ENCODE assay signal across 8 cellular contexts in genomic region chr1:110339040-110339426, GRCh38. TPM values are rescaled to one million over a fixed set of nuclear protein-coding genes. Genes with fewer than 3 reads are reported as not detected.
DNase-seq lines count a peak whose midpoint lies in the region; ATAC-seq, FAIRE-seq and TF ChIP-seq lines count a peak whose summit lies in the region.

A gene with protein sequence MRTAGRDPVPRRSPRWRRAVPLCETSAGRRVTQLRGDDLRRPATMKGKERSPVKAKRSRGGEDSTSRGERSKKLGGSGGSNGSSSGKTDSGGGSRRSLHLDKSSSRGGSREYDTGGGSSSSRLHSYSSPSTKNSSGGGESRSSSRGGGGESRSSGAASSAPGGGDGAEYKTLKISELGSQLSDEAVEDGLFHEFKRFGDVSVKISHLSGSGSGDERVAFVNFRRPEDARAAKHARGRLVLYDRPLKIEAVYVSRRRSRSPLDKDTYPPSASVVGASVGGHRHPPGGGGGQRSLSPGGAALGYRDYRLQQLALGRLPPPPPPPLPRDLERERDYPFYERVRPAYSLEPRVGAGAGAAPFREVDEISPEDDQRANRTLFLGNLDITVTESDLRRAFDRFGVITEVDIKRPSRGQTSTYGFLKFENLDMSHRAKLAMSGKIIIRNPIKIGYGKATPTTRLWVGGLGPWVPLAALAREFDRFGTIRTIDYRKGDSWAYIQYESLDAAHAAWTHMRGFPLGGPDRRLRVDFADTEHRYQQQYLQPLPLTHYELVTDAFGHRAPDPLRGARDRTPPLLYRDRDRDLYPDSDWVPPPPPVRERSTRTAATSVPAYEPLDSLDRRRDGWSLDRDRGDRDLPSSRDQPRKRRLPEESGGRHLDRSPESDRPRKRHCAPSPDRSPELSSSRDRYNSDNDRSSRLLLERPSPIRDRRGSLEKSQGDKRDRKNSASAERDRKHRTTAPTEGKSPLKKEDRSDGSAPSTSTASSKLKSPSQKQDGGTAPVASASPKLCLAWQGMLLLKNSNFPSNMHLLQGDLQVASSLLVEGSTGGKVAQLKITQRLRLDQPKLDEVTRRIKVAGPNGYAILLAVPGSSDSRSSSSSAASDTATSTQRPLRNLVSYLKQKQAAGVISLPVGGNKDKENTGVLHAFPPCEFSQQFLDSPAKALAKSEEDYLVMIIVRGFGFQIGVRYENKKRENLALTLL (plus strand): TSS chr1:110339377. CDS start chr1:110339406, 29 bp downstream.

- peaks cover 7 to 15% of the 10 kb centered on the region in 2 donors for H3K36me3 ChIP-seq in kidney (ENCODE audit: control insufficient read depth in 1 of 2, insufficient read depth in 2 of 2, low read length in 2 of 2)

- intact Hi-C loops in kidney (cut with DNase I), result no loop called here

- H3K9me3 Mint-ChIP-seq in chondrocyte (ENCODE audit: low read depth), result no peaks in the 10 kb centered on the region

- peak within 1 kb of the TSS; percentile 99 for H3K27ac ChIP-seq in kidney (ENCODE audit: low read depth in 2 of 2, low read length in 2 of 2)

- H3K27ac Mint-ChIP-seq in chondrocyte (ENCODE audit: unreplicated experiment), result peak within 1 kb of the TSS; percentile 93

- H3K4me3 ChIP-seq in kidney (ENCODE audit: low read length in 2 of 2), result peak within 1 kb of the TSS; percentile 92 to 93

- H3K9ac ChIP-seq in kidney (ENCODE audit: low read length in 2 of 2), result peak within 1 kb of the TSS; percentile 79 to 89

- H3K4me3 Mint-ChIP-seq in chondrocyte (ENCODE audit: unreplicated experiment), result no peak within 1 kb of the TSS

- H3K4me1 Mint-ChIP-seq in chondrocyte (ENCODE audit: low read depth), result peaks cover 49% of the 10 kb centered on the region

- FAIRE-seq in kidney (lab: Jason Lieb, UNC), result peak; percentile 99

- H3K4me1 ChIP-seq in kidney (ENCODE audit: control insufficient read depth in 1 of 2, insufficient read depth in 1 of 2, low read depth in 1 of 2, low read length in 2 of 2), result peaks cover 13 to 28% of the 10 kb centered on the region in 2 donors

- TF ChIP-seq CTCF in AG09319 (IDR thresholded peaks at IDR 0.05; ENCODE audit: low read depth, low read length), result no peak
- TF ChIP-seq CTCF in chondrocyte (IDR thresholded peaks at IDR 0.05), result no peak
- TF ChIP-seq CTCF in kidney (IDR thresholded peaks at IDR 0.05; ENCODE audit: borderline replicate concordance, extremely low read depth, insufficient read depth), result no peak

- H3K9me3 ChIP-seq in kidney (ENCODE audit: control insufficient read depth in 1 of 2, low read length in 2 of 2), result no peaks in the 10 kb centered on the region

- ATAC-seq in HG03432 (IDR thresholded peaks at IDR 0.05; ENCODE audit: unreplicated experiment), result peak; percentile 71

- DNase-seq in AG09319 (ENCODE audit: extremely low read depth, low read depth) (peak; percentile 100), GM19238 (ENCODE audit: insufficient read length, low spot score) (peak; percentile 84), NCI-H446 treated with DMSO at 0.1 percent for 48 hours (lab: John Stamatoyannopoulos, UW) (peak; percentile 100), chondrocyte (ENCODE audit: low spot score) (peak; percentile 99), kidney (peak; percentile 100)
- DNase-seq in activated CD4-positive, CD25-positive, alpha-beta regulatory T cell treated with anti-CD3 and anti-CD28 coated beads, Interleukin-2, amount 50 U/mL, for 72 hours, result peak; percentile 91
- DNase-seq in stimulated activated CD4-positive, alpha-beta T cell treated with anti-CD3 and anti-CD28 coated beads, Interleukin-15, amount 100 ng/mL, for 1 hour (ENCODE audit: low read depth in 1 of 2, low spot score in 1 of 2), result peak; percentile 84 to 92

- H3K36me3 Mint-ChIP-seq in chondrocyte (ENCODE audit: low read depth), result peaks cover 10% of the 10 kb centered on the region

- no peaks in the 10 kb centered on the region for H3K27me3 Mint-ChIP-seq in chondrocyte (ENCODE audit: low read depth)

RNA-seq across cellular contexts. Expression of the gene that starts here (rescaled TPM):
- total RNA-seq in chondrocyte, result 17.4 to 21.3 TPM (median 19.0 TPM) in 3 replicates
- 27.8 TPM for total RNA-seq in kidney
- 2.2 TPM for polyA plus RNA-seq in kidney (ENCODE audit: insufficient read depth, low read depth, low replicate concordance)

Comparison
In these comparisons a context has a peak if more than half of its experiments do, and no peak if none do; other contexts are left out.
1. Peak in every context shown above with its lines: DNase-seq, ATAC-seq, H3K4me3 ChIP-seq and H3K27ac ChIP-seq.